ENCODE assay signal across 16 cellular contexts in genomic region chr1:44485933-44486475, GRCh38.
A peak's percentile ranks its signal among the peaks of the same experiment; 100 is the strongest.
DNase-seq lines count a peak whose midpoint lies in the region; ATAC-seq, FAIRE-seq and TF ChIP-seq lines count a peak whose summit lies in the region.
"Had no signal": no experiment of that assay in that cellular context is flagged by ENCODE, and none has a peak within 500 bp of the region (broad histone marks: within the 10 kb centered on the region; RNA-seq: fewer than 3 reads in every experiment).

No MANE protein-coding gene starts in this region.

- intact Hi-C loops in MCF 10A (cut with micrococcal nuclease) (loop anchor here (2.0 to 5.0 kb wide), 2 partner anchors 67 to 109 kb away; no protein-coding TSS in a partner anchor), mammary epithelial cell (cut with micrococcal nuclease) (no loop called here), aorta (cut with DNase I) (loop anchor here (5.0 kb wide), 1 partner anchor 64 kb away; no protein-coding TSS in a partner anchor)

- H3K27me3 ChIP-seq in mammary epithelial cell (ENCODE audit: insufficient read depth, low read length) (no peaks in the 10 kb centered on the region), aorta (ENCODE audit: control insufficient read depth in 1 of 2, insufficient read depth in 2 of 2, low read length in 1 of 2) (no peaks in the 10 kb centered on the region)

- H3K36me3 Mint-ChIP-seq in MCF 10A (ENCODE audit: insufficient read depth, unreplicated experiment): no peaks in the 10 kb centered on the region
- H3K36me3 Mint-ChIP-seq in neural crest cell (ENCODE audit: low read depth): peaks cover 3% of the 10 kb centered on the region
- H3K36me3 Mint-ChIP-seq: stimulated activated naive B cell treated with anti-CD40 and anti-IgM and Interleukin-4, amounts not matched to agents 10 μg/mL and 1 μg/mL and 100 μg/mL, for 72 hours had no signal

- no peaks in the 10 kb centered on the region for H3K9me3 ChIP-seq in mammary epithelial cell (replicated peaks; ENCODE audit: insufficient read depth, low read length)
- H3K9me3 ChIP-seq in aorta (ENCODE audit: control insufficient read depth, low read length): no peaks in the 10 kb centered on the region

- POLR2A ChIA-PET in MCF 10A (lab: Yijun Ruan, JAX): interaction anchor here (0.6 to 3.1 kb wide), 10 partner anchors 9 to 159 kb away, joined by 3 to 22 read pairs (median 4); no protein-coding TSS in a partner anchor

- H3K9me3 Mint-ChIP-seq in MCF 10A (ENCODE audit: unreplicated experiment) (no peaks in the 10 kb centered on the region), neural crest cell (no peaks in the 10 kb centered on the region)

- dilution Hi-C loops in mammary epithelial cell (cut with HindIII; ENCODE audit: low sequenced_read_pairs): loop anchor here (5.0 kb wide), 1 partner anchor 96 kb away; no protein-coding TSS in a partner anchor

- no peak for FAIRE-seq in D721Med (lab: Jason Lieb, UNC)

- H4K20me1 ChIP-seq in mammary epithelial cell (ENCODE audit: insufficient read depth, low read length): no peaks in the 10 kb centered on the region

- no peak overlapping the region for H2AFZ ChIP-seq in mammary epithelial cell (ENCODE audit: low read depth, low read length)

- peak overlapping the region; percentile 28 for H3K4me3 Mint-ChIP-seq in MCF 10A (ENCODE audit: unreplicated experiment)
- H3K4me3 Mint-ChIP-seq in neural crest cell: no peak overlapping the region
- H3K4me3 Mint-ChIP-seq: activated CD8-positive, alpha-beta T cell treated with anti-CD3 and anti-CD28 coated beads, Interleukin-2, amount 10 ng/mL, durations not matched to agents 7 days and 5 days; stimulated activated naive B cell treated with anti-CD40 and anti-IgM and Interleukin-4, amounts not matched to agents 10 μg/mL and 1 μg/mL and 100 μg/mL, for 72 hours had no signal

- ATAC-seq in aorta (ENCODE audit: low FRiP score): no peak
- ATAC-seq: activated CD8-positive, alpha-beta T cell treated with anti-CD3 and anti-CD28 coated beads, Interleukin-2, amount 10 ng/mL, durations not matched to agents 7 days and 5 days had no signal

- peaks cover 21% of the 10 kb centered on the region for H3K4me1 ChIP-seq in mammary epithelial cell (ENCODE audit: insufficient read depth, low read length)
- H3K4me1 ChIP-seq in aorta (ENCODE audit: control insufficient read depth in 1 of 2, insufficient read depth in 2 of 2, low read length in 2 of 2): peaks cover 0 to 2% of the 10 kb centered on the region in 2 donors

- no peak for TF ChIP-seq CTCF in MCF 10A (IDR thresholded peaks at IDR 0.05; ENCODE audit: unreplicated experiment)
- no peak for TF ChIP-seq CTCF in mammary epithelial cell (conservative IDR thresholded peaks at IDR 0.05 in 1 of 2, IDR thresholded peaks at IDR 0.05 in 1 of 2; ENCODE audit: extremely low read depth in 1 of 2, insufficient read depth in 1 of 2, low read depth in 1 of 2, low read length in 2 of 2)
- no peak for TF ChIP-seq CTCF in coronary artery (IDR thresholded peaks at IDR 0.05)
- no peak for TF ChIP-seq CTCF in neural crest cell (conservative IDR thresholded peaks at IDR 0.05)
- TF ChIP-seq CTCF in D721Med (IDR thresholded peaks at IDR 0.05; ENCODE audit: insufficient read depth, missing control alignments): no peak

- no peaks in the 10 kb centered on the region for H3K79me2 ChIP-seq in mammary epithelial cell (ENCODE audit: insufficient read depth, low read length)

- WGBS in mammary epithelial cell (ENCODE audit: low coverage, missing lambda C conversion rate): 94% methylated on average over 5 of the region's 5 CpGs
- WGBS in aorta, 2 donors: 47 to 65% methylated on average over 5 of the region's 5 CpGs

- no peak overlapping the region for H3K4me2 ChIP-seq in mammary epithelial cell (ENCODE audit: insufficient read depth, low read depth, low read length)

- H3K9ac ChIP-seq in mammary epithelial cell (ENCODE audit: insufficient read depth, low read length): no peak overlapping the region

- H3K27ac Mint-ChIP-seq in MCF 10A (ENCODE audit: low read depth, unreplicated experiment) (peak overlapping the region; percentile 86), neural crest cell (ENCODE audit: unreplicated experiment) (peak overlapping the region; percentile 64)
- H3K27ac Mint-ChIP-seq: activated CD8-positive, alpha-beta T cell treated with anti-CD3 and anti-CD28 coated beads, Interleukin-2, amount 10 ng/mL, durations not matched to agents 7 days and 5 days; stimulated activated naive B cell treated with anti-CD40 and anti-IgM and Interleukin-4, amounts not matched to agents 10 μg/mL and 1 μg/mL and 100 μg/mL, for 72 hours had no signal

- in situ Hi-C loops in mammary epithelial cell (cut with MboI; ENCODE audit: low sequenced_read_pairs in 2 of 2): no loop called here

- peaks cover 40% of the 10 kb centered on the region for H3K4me1 Mint-ChIP-seq in MCF 10A (ENCODE audit: insufficient read depth, unreplicated experiment)
- peaks cover 24% of the 10 kb centered on the region for H3K4me1 Mint-ChIP-seq in neural crest cell
- H3K4me1 Mint-ChIP-seq: stimulated activated naive B cell treated with anti-CD40 and anti-IgM and Interleukin-4, amounts not matched to agents 10 μg/mL and 1 μg/mL and 100 μg/mL, for 72 hours had no signal

- DNase-seq in MCF 10A (ENCODE audit: unreplicated experiment) (no peak), mammary epithelial cell (no peak), coronary artery (ENCODE audit: low spot score) (no peak), neural crest cell (ENCODE audit: low read depth, low spot score) (no peak), aorta (no peak), NCI-H1930 (lab: John Stamatoyannopoulos, UW) (no peak), D721Med (ENCODE audit: insufficient read length, low spot score) (no peak)
- no peak for DNase-seq in stimulated activated CD4-positive, alpha-beta T cell treated with anti-CD3 and anti-CD28 coated beads, Interleukin-4, amount 100 ng/mL, for 24 hours
- DNase-seq: activated CD8-positive, alpha-beta T cell treated with anti-CD3 and anti-CD28 coated beads, Interleukin-2, amount 10 ng/mL, durations not matched to agents 7 days and 5 days; foreskin melanocyte; GOT3; islet precursor cell; NCI-H187 treated with DMSO at 0.1 percent for 48 hours; stimulated activated naive B cell treated with anti-CD40 and anti-IgM and Interleukin-4, amounts not matched to agents 10 μg/mL and 1 μg/mL and 100 μg/mL, for 72 hours had no signal

- BruUV-seq in MCF 10A (replicated peaks; lab: Mats Ljungman, UMichigan): no TSS peak
- BruUV-seq in mammary epithelial cell (replicated peaks; lab: Mats Ljungman, UMichigan): no TSS peak

- H3K27me3 Mint-ChIP-seq in MCF 10A (ENCODE audit: insufficient read depth, unreplicated experiment) (no peaks in the 10 kb centered on the region), neural crest cell (ENCODE audit: low read depth) (peaks cover 11% of the 10 kb centered on the region)

- H3K27ac ChIP-seq in mammary epithelial cell (ENCODE audit: insufficient read depth, low read depth, low read length) (no peak overlapping the region), coronary artery (peak overlapping the region; percentile 63 to 64), aorta (ENCODE audit: low read depth in 1 of 2, low read length in 2 of 2) (peak overlapping the region; percentile 60 to 79)
- H3K27ac ChIP-seq: SK-N-MC, VCaP had no signal

- no peak overlapping the region for H3K4me3 ChIP-seq in mammary epithelial cell (replicated peaks in 1 of 3; ENCODE audit: insufficient read depth in 1 of 3, low read depth in 2 of 3, low read length in 3 of 3)
- H3K4me3 ChIP-seq in coronary artery: no peak overlapping the region
- H3K4me3 ChIP-seq in aorta (ENCODE audit: low read length in 2 of 2): no peak overlapping the region

- CTCF ChIA-PET in MCF 10A (lab: Yijun Ruan, JAX): interaction anchor here (1.0 to 1.5 kb wide), 4 partner anchors 10 to 77 kb away, joined by 3 to 9 read pairs (median 4); no protein-coding TSS in a partner anchor
- CTCF ChIA-PET in mammary epithelial cell (lab: Charles Lee; ENCODE audit: low non-redundant PET): no interaction called here

- H3K36me3 ChIP-seq in mammary epithelial cell (ENCODE audit: insufficient read depth, low read length) (no peaks in the 10 kb centered on the region), aorta (ENCODE audit: control insufficient read depth in 1 of 2, insufficient read depth in 2 of 2, low read length in 1 of 2) (no peaks in the 10 kb centered on the region)
